In genomic region chr17:33292184-33292980, GRCh38 we compare ENCODE assay signal across 10 cellular contexts. TPM values are rescaled to one million over a fixed set of nuclear protein-coding genes. Genes with fewer than 3 reads are reported as not detected.
DNase-seq lines count a peak whose midpoint lies in the region; ATAC-seq and TF ChIP-seq lines count a peak whose summit lies in the region.
"Had no signal": no experiment of that assay in that cellular context is flagged by ENCODE, and none has a peak within 500 bp of the region (broad histone marks: within the 10 kb centered on the region; RNA-seq: fewer than 3 reads in every experiment).

No MANE protein-coding gene starts in this region.

- H3K4me3 ChIP-seq in fibroblast of the aortic adventitia (ENCODE audit: low read depth, low read length), result no peak overlapping the region

- DNase-seq in GM10266 (ENCODE audit: extremely low spot score) (no peak), NOMO-1 treated with dmso at 0.1 percent for 144 hours (lab: John Stamatoyannopoulos, UW; ENCODE audit: unreplicated experiment) (peak; percentile 2), fibroblast of the aortic adventitia (ENCODE audit: low read depth) (peak; percentile 2), retina (peak; percentile 91), NCI-H146 (lab: John Stamatoyannopoulos, UW) (no peak), NCI-H1694 (lab: John Stamatoyannopoulos, UW) (no peak)
- no peak for DNase-seq in stimulated activated CD4-positive, alpha-beta T cell treated with anti-CD3 and anti-CD28 coated beads, Interleukin-4, amount 100 ng/mL, for 24 hours

- no peak for ATAC-seq in GM21528 (IDR thresholded peaks at IDR 0.05; ENCODE audit: low FRiP score, unreplicated experiment)
- ATAC-seq: stimulated activated memory B cell treated with anti-CD40 and anti-IgM and Interleukin-4, amounts not matched to agents 10 μg/mL and 1 μg/mL and 100 μg/mL, for 72 hours had no signal

- peak; percentile 13 for TF ChIP-seq CTCF in GM10266 (IDR thresholded peaks at IDR 0.05; ENCODE audit: control insufficient read depth, insufficient read depth, low read depth, missing control alignments)
- TF ChIP-seq CTCF in fibroblast of the aortic adventitia (IDR thresholded peaks at IDR 0.05; ENCODE audit: insufficient read depth, low read length), result peak; percentile 2

RNA-seq across cellular contexts. Expression of gene ASIC2, which starts 0.7 kb away (rescaled TPM):
- 0.18 TPM in 1 of 2 replicates, not detected in the other for total RNA-seq in fibroblast of the aortic adventitia (ENCODE audit: low replicate concordance)
- total RNA-seq: T-helper 1 cell treated with Interleukin-12 subunit alpha and Interleukin-12 subunit beta and Interleukin-4 antibody, amounts not matched to agents 30 ng/mL and 1 ng/mL, for 36 hours had no signal

Comparison
In these comparisons a context has a peak if more than half of its experiments do, and no peak if none do; other contexts are left out.
1. DNase-seq: peak in NOMO-1 treated with dmso at 0.1 percent for 144 hours (single experiment), fibroblast of the aortic adventitia (single experiment) and retina (single experiment); none in GM10266 (single experiment), NCI-H146 (single experiment), stimulated activated CD4-positive, alpha-beta T cell treated with anti-CD3 and anti-CD28 coated beads, Interleukin-4, amount 100 ng/mL, for 24 hours (single experiment) and NCI-H1694 (single experiment).